Comparison of ENCODE assay signal across 1 cellular context in genomic region chr12:105524961-105525360, GRCh38.
TF ChIP-seq lines count a peak whose summit lies in the region.

No MANE protein-coding gene starts in this region.

TF ChIP-seq in A549, 52 proteins besides CTCF, POLR2A, EP300 and RAD21:
- TF ChIP-seq FOSL2 (IDR thresholded peaks at IDR 0.05) (no peak), FOSL2 (CRISPR knock-in tag; IDR thresholded peaks at IDR 0.05) (no peak), NR3C1 (IDR thresholded peaks at IDR 0.05) (no peak), TFCP2L1 (CRISPR knock-in tag; IDR thresholded peaks at IDR 0.05) (no peak), EHF (CRISPR knock-in tag; IDR thresholded peaks at IDR 0.05) (no peak), SMC3 (IDR thresholded peaks at IDR 0.05) (no peak), E2F6 (IDR thresholded peaks at IDR 0.05; ENCODE audit: borderline replicate concordance, low read depth) (no peak), MAX (IDR thresholded peaks at IDR 0.05) (no peak), HDAC2 (IDR thresholded peaks at IDR 0.05) (no peak), KDM1A (IDR thresholded peaks at IDR 0.05; ENCODE audit: low read depth) (no peak), BHLHE40 (IDR thresholded peaks at IDR 0.05; ENCODE audit: low read depth, low read length) (no peak), HMGXB4 (CRISPR knock-in tag; IDR thresholded peaks at IDR 0.05; ENCODE audit: borderline replicate concordance) (no peak), RCOR1 (IDR thresholded peaks at IDR 0.05; ENCODE audit: low read depth, low read length) (no peak), MYC (IDR thresholded peaks at IDR 0.05; ENCODE audit: borderline replicate concordance, low read length) (no peak), EHMT2 (IDR thresholded peaks at IDR 0.05; ENCODE audit: low read depth) (no peak), RNF2 (IDR thresholded peaks at IDR 0.05; ENCODE audit: borderline replicate concordance, low read depth) (no peak), REST (IDR thresholded peaks at IDR 0.05) (no peak)
TF ChIP-seq in A549: peak in this region for 0.
